11 cellular contexts compared by ENCODE assay signal in genomic region chr20:34093895-34094294, GRCh38.
"Had no signal": no experiment of that assay in that cellular context is flagged by ENCODE, and none has a peak within 500 bp of the region (broad histone marks: within the 10 kb centered on the region; RNA-seq: fewer than 3 reads in every experiment).

No MANE protein-coding gene starts in this region.

- DNase-seq: activated gamma-delta T cell treated with Interleukin-2 at 50 U/mL for 16 hours; activated T-cell treated with anti-CD3 and anti-CD28 coated beads, Interleukin-2, amount 50 U/mL, for 4 hours; adrenal gland; dorsolateral prefrontal cortex; naive B cell; posterior cingulate gyrus; retina; stimulated activated CD4-positive, alpha-beta T cell treated with anti-CD3 and anti-CD28 coated beads, Interleukin-4, amount 100 ng/mL, for 4 hours; stimulated activated CD8-positive, alpha-beta memory T cell treated with anti-CD3 and anti-CD28 coated beads, Interleukin-4, amount 100 ng/mL, for 48 hours; upper lobe of right lung had no signal

- ATAC-seq: activated T-cell treated with anti-CD3 and anti-CD28 coated beads, Interleukin-2, amount 50 U/mL, for 4 hours; Right ventricle myocardium inferior; upper lobe of right lung had no signal

- H3K27me3 Mint-ChIP-seq: naive B cell had no signal

- H3K9me3 Mint-ChIP-seq: activated T-cell treated with anti-CD3 and anti-CD28 coated beads, Interleukin-2, amount 50 U/mL, for 4 hours; naive B cell had no signal

- H3K4me3 Mint-ChIP-seq: activated T-cell treated with anti-CD3 and anti-CD28 coated beads, Interleukin-2, amount 50 U/mL, for 4 hours; naive B cell had no signal
